8 cellular contexts compared by ENCODE assay signal in genomic region chr2:156321243-156321904, GRCh38. TPM values are rescaled to one million over a fixed set of nuclear protein-coding genes. Genes with fewer than 3 reads are reported as not detected.
DNase-seq lines count a peak whose midpoint lies in the region; ATAC-seq lines count a peak whose summit lies in the region.

No MANE protein-coding gene starts in this region.

- H3K36me3 Mint-ChIP-seq in activated CD8-positive, alpha-beta T cell treated with anti-CD3 and anti-CD28 coated beads, Interleukin-2, amount 10 ng/mL, durations not matched to agents 7 days and 5 days (ENCODE audit: low read depth): peaks cover 8% of the 10 kb centered on the region

- H3K4me1 Mint-ChIP-seq in activated CD8-positive, alpha-beta T cell treated with anti-CD3 and anti-CD28 coated beads, Interleukin-2, amount 10 ng/mL, durations not matched to agents 7 days and 5 days (ENCODE audit: low read depth): peaks cover 37% of the 10 kb centered on the region

- intact Hi-C loops in Right ventricle myocardium superior (cut with DNase I): no loop called here

- ATAC-seq in GM18868 (IDR thresholded peaks at IDR 0.05; ENCODE audit: unreplicated experiment) (peak; percentile 53), Right ventricle myocardium superior (ENCODE audit: poor library complexity) (peak; percentile 42)
- ATAC-seq in activated CD8-positive, alpha-beta T cell treated with anti-CD3 and anti-CD28 coated beads, Interleukin-2, amount 10 ng/mL, durations not matched to agents 7 days and 5 days: peak; percentile 18

- peak overlapping the region; percentile 51 for H3K4me3 Mint-ChIP-seq in activated CD8-positive, alpha-beta T cell treated with anti-CD3 and anti-CD28 coated beads, Interleukin-2, amount 10 ng/mL, durations not matched to agents 7 days and 5 days

- no peak overlapping the region for H3K27ac Mint-ChIP-seq in activated CD8-positive, alpha-beta T cell treated with anti-CD3 and anti-CD28 coated beads, Interleukin-2, amount 10 ng/mL, durations not matched to agents 7 days and 5 days

- H3K27me3 Mint-ChIP-seq in activated CD8-positive, alpha-beta T cell treated with anti-CD3 and anti-CD28 coated beads, Interleukin-2, amount 10 ng/mL, durations not matched to agents 7 days and 5 days (ENCODE audit: low read depth): peaks cover 74% of the 10 kb centered on the region

- no peaks in the 10 kb centered on the region for H3K9me3 Mint-ChIP-seq in activated CD8-positive, alpha-beta T cell treated with anti-CD3 and anti-CD28 coated beads, Interleukin-2, amount 10 ng/mL, durations not matched to agents 7 days and 5 days (ENCODE audit: insufficient read depth)

- no peak for DNase-seq in activated CD8-positive, alpha-beta T cell treated with anti-CD3 and anti-CD28 coated beads, Interleukin-2, amount 10 ng/mL, durations not matched to agents 7 days and 5 days
- DNase-seq in Right ventricle myocardium superior: peak; percentile 46
- no peak for DNase-seq in UCSD-AML1 (lab: John Stamatoyannopoulos, UW; ENCODE audit: unreplicated experiment)
- DNase-seq in C1 segment of cervical spinal cord (lab: John Stamatoyannopoulos, UW): no peak
- no peak for DNase-seq in effector CD4-positive, alpha-beta T cell
- DNase-seq in GM19240 (ENCODE audit: insufficient read length, low spot score): no peak

- peak overlapping the region in 2 of 21 experiments; percentile 28 to 64 for H3K27ac ChIP-seq in skin epidermis

- peak overlapping the region; percentile 4 to 23 (median 14) for H3K4me3 ChIP-seq in skin epidermis

- CTCF ChIA-PET in activated CD8-positive, alpha-beta T cell treated with anti-CD3 and anti-CD28 coated beads, Interleukin-2, amount 10 ng/mL, durations not matched to agents 7 days and 5 days (lab: Charles Lee): no interaction called here

- POLR2A ChIA-PET in activated CD8-positive, alpha-beta T cell treated with anti-CD3 and anti-CD28 coated beads, Interleukin-2, amount 10 ng/mL, durations not matched to agents 7 days and 5 days (lab: Charles Lee): no interaction called here

RNA-seq across cellular contexts. Expression of gene NR4A2, which starts 11.1 kb away (rescaled TPM):
- total RNA-seq in activated CD8-positive, alpha-beta T cell treated with anti-CD3 and anti-CD28 coated beads, Interleukin-2, amount 10 ng/mL, durations not matched to agents 7 days and 5 days: 1 to 10 TPM; 1.9 to 2.0 TPM
- 1.5 TPM for total RNA-seq in Right ventricle myocardium superior
